1 cellular context compared by ENCODE assay signal in genomic region chr19:56309511-56310185, GRCh38.
TF ChIP-seq lines count a peak whose summit lies in the region.

No MANE protein-coding gene starts in this region.

TF ChIP-seq in GM12878, 131 proteins besides CTCF, POLR2A, EP300 and RAD21 (continued from another document):
- no peak for TF ChIP-seq PRDM15 (CRISPR knock-in tag; IDR thresholded peaks at IDR 0.05)
- TF ChIP-seq SMARCA5 (IDR thresholded peaks at IDR 0.05), result peak; percentile 83
- 0 out of 2 replicates have a peak, but pooled peaks have one; percentile 19 for TF ChIP-seq IKZF1 (conservative IDR thresholded peaks at IDR 0.05)
- no peak for TF ChIP-seq RCOR1 (conservative IDR thresholded peaks at IDR 0.05; ENCODE audit: low read depth, low read length)
- TF ChIP-seq, protein P1, sequence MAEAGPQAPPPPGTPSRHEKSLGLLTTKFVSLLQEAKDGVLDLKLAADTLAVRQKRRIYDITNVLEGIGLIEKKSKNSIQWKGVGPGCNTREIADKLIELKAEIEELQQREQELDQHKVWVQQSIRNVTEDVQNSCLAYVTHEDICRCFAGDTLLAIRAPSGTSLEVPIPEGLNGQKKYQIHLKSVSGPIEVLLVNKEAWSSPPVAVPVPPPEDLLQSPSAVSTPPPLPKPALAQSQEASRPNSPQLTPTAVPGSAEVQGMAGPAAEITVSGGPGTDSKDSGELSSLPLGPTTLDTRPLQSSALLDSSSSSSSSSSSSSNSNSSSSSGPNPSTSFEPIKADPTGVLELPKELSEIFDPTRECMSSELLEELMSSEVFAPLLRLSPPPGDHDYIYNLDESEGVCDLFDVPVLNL (IDR thresholded peaks at IDR 0.05; ENCODE audit: low read depth, low read length), result no peak
- no peak for TF ChIP-seq POLR2AphosphoS2 (IDR thresholded peaks at IDR 0.05; ENCODE audit: low read depth, low read length)
- peak; percentile 60; the same call in 1 of the 2 replicates for TF ChIP-seq SMC3 (IDR thresholded peaks at IDR 0.05; ENCODE audit: borderline replicate concordance, low read length)
- no peak for TF ChIP-seq NBN (IDR thresholded peaks at IDR 0.05)
- TF ChIP-seq NR2F1 (conservative IDR thresholded peaks at IDR 0.05), result no peak
- TF ChIP-seq SPI1 (IDR thresholded peaks at IDR 0.05; ENCODE audit: borderline replicate concordance, insufficient read depth, low read depth, low read length), result 0 out of 2 replicates have a peak, but pooled peaks have one; percentile 3
- no peak for TF ChIP-seq BCL11A (IDR thresholded peaks at IDR 0.05; ENCODE audit: low read depth, low read length)
- TF ChIP-seq SUPT20H (IDR thresholded peaks at IDR 0.05; ENCODE audit: borderline replicate concordance, control insufficient read depth, low read depth, low read length), result no peak
- no peak for TF ChIP-seq POU2F2 (IDR thresholded peaks at IDR 0.05; ENCODE audit: borderline replicate concordance, low read depth, low read length)
- no peak for TF ChIP-seq KAT2A (conservative IDR thresholded peaks at IDR 0.05; ENCODE audit: control insufficient read depth, low read depth, low read length)
- 0 out of 2 replicates have a peak, but pooled peaks have one; percentile 36 for TF ChIP-seq RB1 (IDR thresholded peaks at IDR 0.05; ENCODE audit: borderline replicate concordance)
- TF ChIP-seq ZNF592 (IDR thresholded peaks at IDR 0.05), result no peak
- TF ChIP-seq BMI1 (IDR thresholded peaks at IDR 0.05; ENCODE audit: borderline replicate concordance), result no peak
- no peak for TF ChIP-seq ZNF274 (IDR thresholded peaks at IDR 0.05; ENCODE audit: insufficient read depth, insufficient read length)
- no peak for TF ChIP-seq PAX8 (IDR thresholded peaks at IDR 0.05)
- no peak for TF ChIP-seq ASH2L (IDR thresholded peaks at IDR 0.05; ENCODE audit: borderline replicate concordance, low read depth)
- TF ChIP-seq HDGF (IDR thresholded peaks at IDR 0.05), result 0 out of 2 replicates have a peak, but pooled peaks have one; percentile 33
